In the genomic region with DNA sequence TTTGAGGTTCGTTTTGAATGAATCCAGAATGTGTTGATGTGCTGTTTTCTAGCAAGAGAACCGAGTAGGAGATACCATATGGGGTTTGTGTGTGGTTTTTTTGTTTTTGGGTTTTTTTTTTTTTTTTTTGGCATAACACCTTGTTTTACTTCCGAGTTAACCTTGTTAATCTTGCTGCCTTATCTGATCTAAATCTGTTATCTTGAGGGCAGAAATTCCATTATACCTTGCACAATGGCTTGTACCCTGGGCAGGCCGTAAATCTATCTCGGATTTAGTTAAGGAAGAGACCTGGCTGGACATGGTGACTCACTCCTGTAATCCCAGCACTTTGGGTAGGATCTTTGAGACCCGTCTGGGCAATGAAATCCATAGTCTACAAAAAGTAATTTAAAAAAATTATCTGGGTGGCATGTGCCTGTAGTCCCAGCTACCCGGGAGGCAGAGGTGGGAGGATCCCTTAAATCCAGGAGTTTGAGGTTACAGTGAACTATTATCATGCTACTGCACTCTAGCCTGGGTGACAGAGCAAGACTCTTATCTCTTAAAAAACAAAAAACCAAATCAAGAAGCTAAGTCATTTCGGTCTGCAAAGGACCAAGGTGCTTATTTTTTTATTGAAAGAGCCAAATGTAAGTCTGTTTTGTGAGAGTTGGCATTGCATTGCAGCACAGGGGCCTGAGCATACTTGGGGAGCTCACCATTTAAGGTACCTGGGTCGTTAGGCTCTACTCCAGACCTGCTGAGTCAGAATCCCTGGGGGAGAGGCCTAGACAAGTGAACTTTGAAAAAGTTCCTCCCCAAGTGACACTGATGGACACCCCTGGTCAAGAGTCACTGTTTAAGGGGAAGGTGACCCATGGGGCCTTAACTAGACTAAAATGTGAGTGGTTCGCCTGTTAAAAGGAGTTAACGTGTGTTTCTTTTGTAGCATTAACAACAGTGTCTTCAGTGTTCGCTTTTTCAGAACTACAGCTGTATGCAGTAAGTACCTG, we compare ENCODE assay signal across 13 cellular contexts. TPM values are rescaled to one million over a fixed set of nuclear protein-coding genes. Genes with fewer than 3 reads are reported as not detected.
DNase-seq lines count a peak whose midpoint lies in the region; ATAC-seq, FAIRE-seq and TF ChIP-seq lines count a peak whose summit lies in the region.
"Had no signal": no experiment of that assay in that cellular context is flagged by ENCODE, and none has a peak within 500 bp of the region (broad histone marks: within the 10 kb centered on the region; RNA-seq: fewer than 3 reads in every experiment).

No MANE protein-coding gene starts in this region.

- H3K4me2 ChIP-seq in GM23248 (ENCODE audit: unreplicated experiment) = peak overlapping the region; percentile 18
- peak overlapping the region; percentile 56 for H3K4me2 ChIP-seq in K562 (ENCODE audit: insufficient read depth, low read length)

- no peak for TF ChIP-seq POLR2A in K562 (conservative IDR thresholded peaks at IDR 0.05)

- no peak overlapping the region for H2AFZ ChIP-seq in GM23248
- H2AFZ ChIP-seq in K562 (ENCODE audit: low read depth, low read length) = no peak overlapping the region

- no peaks in the 10 kb centered on the region for H3K27me3 Mint-ChIP-seq in naive thymus-derived CD4-positive, alpha-beta T cell

- peak; percentile 82 for FAIRE-seq in K562 (lab: Jason Lieb, UNC)

- H3K9me1 ChIP-seq in K562 (ENCODE audit: control insufficient read depth, insufficient read depth, low read length) = peaks cover 2% of the 10 kb centered on the region

- POLR2A ChIA-PET in K562 (lab: Yijun Ruan, JAX) = interaction anchor here (0.7 to 0.9 kb wide), 3 partner anchors 9 to 200 kb away, joined by 3 to 7 read pairs (median 4); no protein-coding TSS in a partner anchor
- POLR2A ChIA-PET in naive thymus-derived CD4-positive, alpha-beta T cell (lab: Charles Lee) = interaction anchor here (0.6 to 1.1 kb wide), 2 partner anchors 8 to 12 kb away, joined by 3 read pairs; no protein-coding TSS in a partner anchor

- H3K79me2 ChIP-seq in GM23248 (ENCODE audit: insufficient read depth) (peaks cover 90% of the 10 kb centered on the region), K562 (ENCODE audit: control insufficient read depth, insufficient read depth, low read length) (peaks cover 46% of the 10 kb centered on the region)

- no peaks in the 10 kb centered on the region for H3K9me3 Mint-ChIP-seq in naive thymus-derived CD4-positive, alpha-beta T cell

- H3K36me3 Mint-ChIP-seq in naive thymus-derived CD4-positive, alpha-beta T cell = peaks cover 0 to 45% (median 4%) of the 10 kb centered on the region in 5 donors

- no peaks in the 10 kb centered on the region for H3K9me2 ChIP-seq in GM23248 (ENCODE audit: insufficient read depth)

- H3K9me3 ChIP-seq in GM23248 (ENCODE audit: low read depth) (no peaks in the 10 kb centered on the region), K562 (replicated peaks; ENCODE audit: control insufficient read depth, insufficient read depth, low read depth, low read length) (no peaks in the 10 kb centered on the region)
- no peaks in the 10 kb centered on the region for H3K9me3 ChIP-seq in naive thymus-derived CD4-positive, alpha-beta T cell (ENCODE audit: control insufficient read depth in 2 of 3, low read length in 3 of 3)

- H3K36me3 ChIP-seq in GM23248 (ENCODE audit: low read depth) = peaks cover 37% of the 10 kb centered on the region
- H3K36me3 ChIP-seq in K562 (ENCODE audit: control insufficient read depth, insufficient read depth, low read length) = peaks cover 79% of the 10 kb centered on the region
- H3K36me3 ChIP-seq in naive thymus-derived CD4-positive, alpha-beta T cell (ENCODE audit: control insufficient read depth in 2 of 3, insufficient read depth in 3 of 3, low read length in 3 of 3) = peaks cover 7 to 44% (median 12%) of the 10 kb centered on the region in 3 experiments

- WGBS in GM23248 (ENCODE audit: low coverage in 1 of 2, low lambda C conversion rate in 2 of 2, missing lambda C conversion rate in 2 of 2), 2 experiments = 50 to 53% methylated on average over 12 of the region's 12 CpGs
- 8% methylated on average over 12 of the region's 12 CpGs for WGBS in K562 (ENCODE audit: insufficient coverage, low coverage, missing lambda C conversion rate)

- peak overlapping the region in 8 of 10 donors; percentile 2 to 58 (median 14) for H3K4me3 Mint-ChIP-seq in naive thymus-derived CD4-positive, alpha-beta T cell

- DNase-seq in GM23248 (peak; percentile 45), OCI-M2 (lab: John Stamatoyannopoulos, UW; ENCODE audit: unreplicated experiment) (peak; percentile 60), K562 (ENCODE audit: extremely low read depth in 1 of 4, low spot score in 3 of 4) (peak; percentile 29 to 81 (median 46))
- no peak for DNase-seq in naive thymus-derived CD4-positive, alpha-beta T cell
- DNase-seq: DMS79; GOT3; NCI-H1417 treated with DMSO at 0.1 percent for 48 hours; PC-3; stimulated activated naive CD4-positive, alpha-beta T cell treated with Interleukin-2 at 50 U/mL for 16 hours had no signal

- ATAC-seq in K562 = peak; percentile 90
- ATAC-seq in naive thymus-derived CD4-positive, alpha-beta T cell = peak; percentile 20
- no peak for ATAC-seq in GM18858 (IDR thresholded peaks at IDR 0.05; ENCODE audit: unreplicated experiment)
- ATAC-seq in HG02571 (IDR thresholded peaks at IDR 0.05; ENCODE audit: unreplicated experiment) = no peak
- no peak for ATAC-seq in GM18868 (IDR thresholded peaks at IDR 0.05; ENCODE audit: unreplicated experiment)
- no peak for ATAC-seq in GM19452 (IDR thresholded peaks at IDR 0.05; ENCODE audit: unreplicated experiment)
- ATAC-seq: PC-3 had no signal

- CTCF ChIA-PET in K562 (lab: Yijun Ruan, JAX; ENCODE audit: low intra/inter-chr PET ratio) = no interaction called here
- CTCF ChIA-PET in naive thymus-derived CD4-positive, alpha-beta T cell (lab: Charles Lee) = interaction anchor here (0.8 to 1.0 kb wide), 3 partner anchors 17 to 381 kb away, joined by 3 to 5 read pairs (median 4); no protein-coding TSS in a partner anchor

- no peak for TF ChIP-seq RAD21 in K562 (CRISPR knock-in tag; conservative IDR thresholded peaks at IDR 0.05 in 1 of 2, IDR thresholded peaks at IDR 0.05 in 1 of 2)

- no peaks in the 10 kb centered on the region for H3K27me3 ChIP-seq in GM23248 (replicated peaks; ENCODE audit: insufficient read depth)
- H3K27me3 ChIP-seq in K562 (ENCODE audit: control insufficient read depth in 2 of 2, insufficient read depth in 2 of 2, low read length in 2 of 2) = no peaks in the 10 kb centered on the region
- no peaks in the 10 kb centered on the region for H3K27me3 ChIP-seq in naive thymus-derived CD4-positive, alpha-beta T cell (ENCODE audit: control insufficient read depth in 2 of 2, insufficient read depth in 2 of 2, low read length in 2 of 2)

- TF ChIP-seq EP300 in K562 (IDR thresholded peaks at IDR 0.05; ENCODE audit: low read length) = peak; percentile 77

- intact Hi-C loops in K562 (cut with micrococcal nuclease) = no loop called here
- intact Hi-C loops in naive thymus-derived CD4-positive, alpha-beta T cell (cut with micrococcal nuclease) = no loop called here

- in situ Hi-C loops in GM23248 (cut with MboI) (no loop called here), K562 (cut with MboI) (no loop called here)

- no peak overlapping the region for H3K4me3 ChIP-seq in GM23248
- no peak overlapping the region for H3K4me3 ChIP-seq in K562
- H3K4me3 ChIP-seq in naive thymus-derived CD4-positive, alpha-beta T cell (ENCODE audit: low read length) = no peak overlapping the region

- no TSS peak for BruUV-seq in K562 (replicated peaks; lab: Mats Ljungman, UMichigan)

- peak overlapping the region in 7 of 9 donors; percentile 10 to 82 (median 72) for H3K27ac Mint-ChIP-seq in naive thymus-derived CD4-positive, alpha-beta T cell

- TF ChIP-seq CTCF in K562 (IDR thresholded peaks at IDR 0.05 in 2 of 3, conservative IDR thresholded peaks at IDR 0.05 in 1 of 3; ENCODE audit: insufficient read depth in 2 of 3, low read depth in 1 of 3, low read length in 3 of 3) = no peak

- H3K4me1 ChIP-seq in GM23248 (ENCODE audit: insufficient read depth) = peaks cover 67% of the 10 kb centered on the region
- H3K4me1 ChIP-seq in K562 (replicated peaks in 1 of 2; ENCODE audit: control insufficient read depth in 2 of 2, insufficient read depth in 2 of 2, low read length in 2 of 2) = peaks cover 11 to 29% of the 10 kb centered on the region in 2 experiments
- peaks cover 21 to 23% of the 10 kb centered on the region in 2 donors for H3K4me1 ChIP-seq in naive thymus-derived CD4-positive, alpha-beta T cell (ENCODE audit: control insufficient read depth in 2 of 2, insufficient read depth in 2 of 2, low read length in 2 of 2)

- H3K9ac ChIP-seq in GM23248 (peak overlapping the region; percentile 1; the same call in 1 of the 2 replicates), K562 (ENCODE audit: insufficient read depth in 1 of 2, low read depth in 2 of 2, low read length in 2 of 2) (peak overlapping the region in 1 of 2 experiments; percentile 7; a peak in 1 of 4 replicates)

- H3K4me1 Mint-ChIP-seq in naive thymus-derived CD4-positive, alpha-beta T cell = peaks cover 37 to 55% (median 48%) of the 10 kb centered on the region in 7 donors

- H4K20me1 ChIP-seq in GM23248 (ENCODE audit: insufficient read depth) (peaks cover 29% of the 10 kb centered on the region), K562 (replicated peaks; ENCODE audit: control insufficient read depth, insufficient read depth, low read length) (peaks cover 38% of the 10 kb centered on the region)

- H3K27ac ChIP-seq in GM23248 (peak overlapping the region; percentile 17; the same call in 1 of the 2 replicates), K562 (ENCODE audit: extremely low read depth, low read depth, low read length) (peak overlapping the region; percentile 59)
- peak overlapping the region; percentile 29 for H3K27ac ChIP-seq in naive thymus-derived CD4-positive, alpha-beta T cell (ENCODE audit: low read depth, low read length)

- peaks cover 74% of the 10 kb centered on the region for H3F3A ChIP-seq in GM23248 (ENCODE audit: insufficient read depth)

RNA-seq across cellular contexts. Expression of a gene that starts 6.7 kb away (rescaled TPM):
- 60.8 and 88.1 TPM in 2 replicates for total RNA-seq in GM23248 (2014; rRNA removed; shearing (Covaris generic))
- polyA plus RNA-seq in GM23248 (2016; fragmentation: Nextera tagmentation; extraction: Ambion mirVana) (11.8 and 12.4 TPM in 2 replicates), K562 (2011; rRNA removed) (73.5 and 73.7 TPM in 2 replicates), K562 (2014; fragmentation: Illumina TruSeq; extraction: Trizol) (65.2 and 70.0 TPM in 2 replicates), K562 (2014; fragmentation: Nextera tagmentation; extraction: Ambion mirVana) (1 to 10 TPM; 3.0 to 9.0 TPM), K562 (2014; rRNA removed) (50.4 and 60.0 TPM in 2 replicates)
- total RNA-seq in K562 (2011; cell fraction: chromatin; rRNA removed; ENCODE audit: low replicate concordance) = 96.4 and 101 TPM in 2 replicates
- total RNA-seq in K562 (2011; cell fraction: nucleolus; rRNA removed) = 50.0 and 54.5 TPM in 2 replicates
- 83.8 and 136 TPM in 2 replicates for total RNA-seq in K562 (2011; cell fraction: nucleoplasm; rRNA removed)
- total RNA-seq in K562 (2014; rRNA removed) (28.8 and 32.3 TPM in 2 replicates), K562 (2014; rRNA removed; fragmentation: Illumina TruSeq; extraction: Trizol) (45.1 and 45.4 TPM in 2 replicates), K562 (2015; rRNA removed; fragmentation: Illumina TruSeq; extraction: Trizol) (37.2 and 38.7 TPM in 2 replicates), K562 (2021) (61.3 and 67.5 TPM in 2 replicates)
- polyA plus RNA-seq in K562 (2011; cell fraction: cytosol; rRNA removed) = 66.2 and 78.3 TPM in 2 replicates
- 98.3 and 111 TPM in 2 replicates for polyA plus RNA-seq in K562 (2011; cell fraction: nucleus; rRNA removed)
- 43.2 and 47.4 TPM in 2 replicates for polyA plus RNA-seq in K562 (2012)
- 65.5 and 79.8 TPM in 2 replicates for polyA minus RNA-seq in K562 (2011; rRNA and poly(A)+ RNA removed)
- polyA minus RNA-seq in K562 (2011; cell fraction: cytosol; rRNA and poly(A)+ RNA removed) = 30.1 and 31.2 TPM in 2 replicates
- polyA minus RNA-seq in K562 (2011; cell fraction: nucleus; rRNA and poly(A)+ RNA removed) = 28.5 and 42.7 TPM in 2 replicates
- total RNA-seq in naive thymus-derived CD4-positive, alpha-beta T cell = 100 to 1,000 TPM in 2 of 5 experiments, 10 to 100 TPM in 3; 90.0 to 132 (median 96.5) TPM
- 1 to 10 TPM; 8.9 to 9.2 TPM for polyA plus RNA-seq in naive thymus-derived CD4-positive, alpha-beta T cell

RNA-seq across cellular contexts. Expression of a gene that starts 12.5 kb away (rescaled TPM):
- total RNA-seq in GM23248 (2014; rRNA removed; shearing (Covaris generic)) = not detected in 2 replicates
- polyA plus RNA-seq in GM23248 (2016; fragmentation: Nextera tagmentation; extraction: Ambion mirVana) (0.05 TPM in 1 of 2 replicates, not detected in the other), K562 (2011; rRNA removed) (not detected in 2 replicates), K562 (2014; fragmentation: Illumina TruSeq; extraction: Trizol) (not detected in 2 replicates), K562 (2014; fragmentation: Nextera tagmentation; extraction: Ambion mirVana) (not detected), K562 (2014; rRNA removed) (not detected in 2 replicates)
- total RNA-seq in K562 (2011; cell fraction: chromatin; rRNA removed; ENCODE audit: low replicate concordance) = not detected in 2 replicates
- not detected in 2 replicates for total RNA-seq in K562 (2011; cell fraction: nucleolus; rRNA removed)
- total RNA-seq in K562 (2011; cell fraction: nucleoplasm; rRNA removed) = not detected in 2 replicates
- total RNA-seq in K562 (2014; rRNA removed) (not detected in 2 replicates), K562 (2014; rRNA removed; fragmentation: Illumina TruSeq; extraction: Trizol) (not detected in 2 replicates), K562 (2015; rRNA removed; fragmentation: Illumina TruSeq; extraction: Trizol) (not detected in 2 replicates), K562 (2021) (not detected in 2 replicates)
- polyA plus RNA-seq in K562 (2011; cell fraction: cytosol; rRNA removed) = not detected in 2 replicates
- not detected in 2 replicates for polyA plus RNA-seq in K562 (2011; cell fraction: nucleus; rRNA removed)
- polyA plus RNA-seq in K562 (2012) = 0.03 and 0.12 TPM in 2 replicates
- not detected in 2 replicates for polyA minus RNA-seq in K562 (2011; rRNA and poly(A)+ RNA removed)
- not detected in 2 replicates for polyA minus RNA-seq in K562 (2011; cell fraction: cytosol; rRNA and poly(A)+ RNA removed)
- not detected in 2 replicates for polyA minus RNA-seq in K562 (2011; cell fraction: nucleus; rRNA and poly(A)+ RNA removed)
- under 1 TPM in 2 of 5 experiments, not detected in 3; 0.13 to 0.54 TPM for total RNA-seq in naive thymus-derived CD4-positive, alpha-beta T cell
- under 1 TPM; 0.05 to 0.06 TPM for polyA plus RNA-seq in naive thymus-derived CD4-positive, alpha-beta T cell
- total RNA-seq: PC-3 had no signal

RNA-seq across cellular contexts. Expression of a gene that starts 34.6 kb away (rescaled TPM):
- 0.38 and 1.4 TPM in 2 replicates for total RNA-seq in GM23248 (2014; rRNA removed; shearing (Covaris generic))
- polyA plus RNA-seq in GM23248 (2016; fragmentation: Nextera tagmentation; extraction: Ambion mirVana) = 0.23 TPM in 1 of 2 replicates, not detected in the other
- 43.9 and 107 TPM in 2 replicates for total RNA-seq in K562 (2011; cell fraction: chromatin; rRNA removed; ENCODE audit: low replicate concordance)
- 48.3 and 51.7 TPM in 2 replicates for total RNA-seq in K562 (2011; cell fraction: nucleolus; rRNA removed)
- 33.6 and 36.7 TPM in 2 replicates for total RNA-seq in K562 (2011; cell fraction: nucleoplasm; rRNA removed)
- total RNA-seq in K562 (2014; rRNA removed) = 10.6 and 11.1 TPM in 2 replicates
- 8.1 and 8.2 TPM in 2 replicates for total RNA-seq in K562 (2014; rRNA removed; fragmentation: Illumina TruSeq; extraction: Trizol)
- total RNA-seq in K562 (2015; rRNA removed; fragmentation: Illumina TruSeq; extraction: Trizol) = 5.7 and 5.8 TPM in 2 replicates
- total RNA-seq in K562 (2021) = 13.6 and 15.5 TPM in 2 replicates
- polyA plus RNA-seq in K562 (2011; rRNA removed) = 6.8 and 8.3 TPM in 2 replicates
- polyA plus RNA-seq in K562 (2011; cell fraction: cytosol; rRNA removed) = 4.3 and 6.7 TPM in 2 replicates
- polyA plus RNA-seq in K562 (2011; cell fraction: nucleus; rRNA removed) = 19.3 and 36.6 TPM in 2 replicates
- 5.5 and 6.8 TPM in 2 replicates for polyA plus RNA-seq in K562 (2012)
- polyA plus RNA-seq in K562 (2014; fragmentation: Illumina TruSeq; extraction: Trizol) = 7.7 and 8.6 TPM in 2 replicates
- polyA plus RNA-seq in K562 (2014; fragmentation: Nextera tagmentation; extraction: Ambion mirVana) = 1 to 10 TPM in 1 of 2 experiments, under 1 TPM in 1; 0.91 to 1.8 TPM
- 10.2 and 11.6 TPM in 2 replicates for polyA plus RNA-seq in K562 (2014; rRNA removed)
- 10.8 and 14.4 TPM in 2 replicates for polyA minus RNA-seq in K562 (2011; rRNA and poly(A)+ RNA removed)
- polyA minus RNA-seq in K562 (2011; cell fraction: cytosol; rRNA and poly(A)+ RNA removed) = 4.2 and 4.9 TPM in 2 replicates
- 12.8 and 15.6 TPM in 2 replicates for polyA minus RNA-seq in K562 (2011; cell fraction: nucleus; rRNA and poly(A)+ RNA removed)
- total RNA-seq in naive thymus-derived CD4-positive, alpha-beta T cell = 10 to 100 TPM in 2 of 5 experiments, 1 to 10 TPM in 3; 3.0 to 12.8 (median 6.3) TPM
- 1 to 10 TPM; 2.0 to 4.0 TPM for polyA plus RNA-seq in naive thymus-derived CD4-positive, alpha-beta T cell

Comparison
In these comparisons a context has a peak if more than half of its experiments do, and no peak if none do; other contexts are left out.
1. DNase-seq: peak in GM23248 (single experiment), OCI-M2 (single experiment) and K562 (4 of 4); none in naive thymus-derived CD4-positive, alpha-beta T cell (0 of 9).
2. ATAC-seq: peak in K562 (single experiment) and naive thymus-derived CD4-positive, alpha-beta T cell (single experiment); none in GM18858 (single experiment), HG02571 (single experiment), GM18868 (single experiment) and GM19452 (single experiment).
3. Peak in every context shown above with its lines, with median percentiles within 50 percentile points of each other: H3K27ac ChIP-seq.